29 cellular contexts compared by ENCODE assay signal in genomic region chr11:17556999-17557398, GRCh38. TPM values are rescaled to one million over a fixed set of nuclear protein-coding genes. Genes with fewer than 3 reads are reported as not detected.
"Had no signal": no experiment of that assay in that cellular context is flagged by ENCODE, and none has a peak within 500 bp of the region (broad histone marks: within the 10 kb centered on the region; RNA-seq: fewer than 3 reads in every experiment).

No MANE protein-coding gene starts in this region.

- H3K27me3 ChIP-seq: ascending aorta, cardiac muscle cell had no signal

- H3K36me3 ChIP-seq: ascending aorta, cardiac muscle cell had no signal

- DNase-seq: activated CD4-positive, alpha-beta memory T cell treated with anti-CD3 and anti-CD28 coated beads for 36 hours; activated CD4-positive, alpha-beta T cell treated with anti-CD3 and anti-CD28 coated beads for 4 hours; activated CD4-positive, alpha-beta T cell treated with anti-CD3 and anti-CD28 coated beads, Interleukin-2, amount 10 ng/mL, durations not matched to agents 24 days and 14 days; activated CD4-positive, alpha-beta T cell treated with anti-CD3 and anti-CD28 coated beads, Interleukin-2, amount 50 U/mL, for 1 hour; activated CD4-positive, alpha-beta T cell treated with anti-CD3 and anti-CD28 coated beads, Interleukin-2, amount 50 U/mL, for 4 hours; activated CD4-positive, CD25-positive, alpha-beta regulatory T cell; activated CD8-positive, alpha-beta memory T cell treated with anti-CD3 and anti-CD28 coated beads, Interleukin-2, amount 50 U/mL, for 4 hours; activated CD8-positive, alpha-beta T cell treated with anti-CD3 and anti-CD28 coated beads for 36 hours; activated effector memory CD4-positive, alpha-beta T cell treated with Interleukin-2 at 50 U/mL for 16 hours; activated gamma-delta T cell; activated naive CD4-positive, alpha-beta T cell treated with anti-CD3 and anti-CD28 coated beads, Interleukin-2, amount 10 ng/mL, durations not matched to agents 7 days and 5 days; activated naive CD4-positive, alpha-beta T cell treated with Interleukin-2 at 50 U/mL for 16 hours; activated naive CD8-positive, alpha-beta T cell treated with anti-CD3 and anti-CD28 coated beads, Interleukin-2, amount 10 ng/mL, durations not matched to agents 7 days and 5 days; activated naive CD8-positive, alpha-beta T cell treated with anti-CD3 and anti-CD28 coated beads, Interleukin-2, amount 50 U/mL, for 24 hours; activated T-cell treated with anti-CD3 and anti-CD28 coated beads, Interleukin-2, amount 50 U/mL, for 24 hours; activated T-cell treated with anti-CD3 and anti-CD28 coated beads, Interleukin-2, amount 50 U/mL, for 48 hours; amygdala; anterior cingulate cortex; central memory CD4-positive, alpha-beta T cell; T-cell; T-helper 2 cell; T-helper 9 cell had no signal

- H3K27ac ChIP-seq: ascending aorta, cardiac muscle cell, VCaP had no signal

- H3K4me1 ChIP-seq: ascending aorta had no signal

- H3K4me3 ChIP-seq: ascending aorta, cardiac muscle cell had no signal

- H3K9me3 ChIP-seq: ascending aorta had no signal

RNA-seq across cellular contexts. Expression of gene OTOG, which starts 9.9 kb away (rescaled TPM):
- total RNA-seq: activated CD4-positive, alpha-beta memory T cell treated with anti-CD3 and anti-CD28 coated beads for 36 hours; activated CD4-positive, alpha-beta T cell treated with anti-CD3 and anti-CD28 coated beads, Interleukin-2, amount 10 ng/mL, durations not matched to agents 24 days and 14 days; activated CD8-positive, alpha-beta memory T cell treated with anti-CD3 and anti-CD28 coated beads for 36 hours; activated CD8-positive, alpha-beta T cell treated with anti-CD3 and anti-CD28 coated beads for 36 hours; activated naive CD8-positive, alpha-beta T cell treated with anti-CD3 and anti-CD28 coated beads, Interleukin-2, amount 10 ng/mL, durations not matched to agents 7 days and 5 days; activated T-helper 2 cell treated with anti-CD3 and anti-CD28 coated beads, Interferon-gamma antibody, Interleukin-2, Interleukin-4, amounts not matched to agents 10 μg/mL and 5 μg/mL and 100 μg/mL, durations not matched to agents 14 hours and 24 hours and 36 hours; ascending aorta; bronchial epithelial cell; T-cell had no signal
- polyA plus RNA-seq: adipose tissue, cardiac muscle cell had no signal

RNA-seq across cellular contexts. Expression of gene USH1C, which starts 12.8 kb away (rescaled TPM):
- total RNA-seq: activated CD4-positive, alpha-beta memory T cell treated with anti-CD3 and anti-CD28 coated beads for 36 hours; activated CD4-positive, alpha-beta T cell treated with anti-CD3 and anti-CD28 coated beads, Interleukin-2, amount 10 ng/mL, durations not matched to agents 24 days and 14 days; activated CD8-positive, alpha-beta memory T cell treated with anti-CD3 and anti-CD28 coated beads for 36 hours; activated CD8-positive, alpha-beta T cell treated with anti-CD3 and anti-CD28 coated beads for 36 hours; activated naive CD8-positive, alpha-beta T cell treated with anti-CD3 and anti-CD28 coated beads, Interleukin-2, amount 10 ng/mL, durations not matched to agents 7 days and 5 days; activated T-helper 2 cell treated with anti-CD3 and anti-CD28 coated beads, Interferon-gamma antibody, Interleukin-2, Interleukin-4, amounts not matched to agents 10 μg/mL and 5 μg/mL and 100 μg/mL, durations not matched to agents 14 hours and 24 hours and 36 hours; ascending aorta; bronchial epithelial cell; T-cell had no signal
- polyA plus RNA-seq: cardiac muscle cell had no signal
